In the genomic region with DNA sequence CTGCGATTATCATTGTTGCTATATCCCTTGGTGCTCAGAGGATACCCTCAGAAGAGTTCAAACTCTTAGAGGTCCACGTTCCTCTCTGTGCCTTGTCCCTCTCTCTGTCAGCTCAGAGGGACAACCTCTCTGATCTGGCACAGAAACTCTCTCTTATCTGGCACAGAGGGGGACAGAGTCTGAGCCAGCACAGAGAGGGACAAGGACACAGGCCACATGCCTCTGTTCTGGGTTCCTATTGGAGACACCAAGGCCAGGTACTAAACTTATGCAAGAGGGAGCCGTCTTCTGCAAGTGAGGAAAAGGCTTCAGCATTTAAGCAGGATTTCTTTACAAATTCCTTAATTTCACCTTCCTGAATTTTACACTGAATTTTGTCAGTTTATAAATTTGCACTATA, we compare ENCODE assay signal across 19 cellular contexts.
A peak's percentile ranks its signal among the peaks of the same experiment; 100 is the strongest.
DNase-seq lines count a peak whose midpoint lies in the region; ATAC-seq, FAIRE-seq and TF ChIP-seq lines count a peak whose summit lies in the region.
"Had no signal": no experiment of that assay in that cellular context is flagged by ENCODE, and none has a peak within 500 bp of the region (broad histone marks: within the 10 kb centered on the region; RNA-seq: fewer than 3 reads in every experiment).

No MANE protein-coding gene starts in this region.

- no peak for TF ChIP-seq EP300 in HepG2 (IDR thresholded peaks at IDR 0.05; ENCODE audit: low read depth in 2 of 2, low read length in 2 of 2)
- no peak for TF ChIP-seq EP300 in HepG2 (CRISPR knock-in tag; IDR thresholded peaks at IDR 0.05; ENCODE audit: borderline replicate concordance)

- H3K27me3 ChIP-seq in liver (ENCODE audit: control insufficient read depth in 4 of 4, insufficient read depth in 4 of 4, low read length in 3 of 4) (no peaks in the 10 kb centered on the region), HepG2 (ENCODE audit: control insufficient read depth in 1 of 2, insufficient read depth in 2 of 2, low read length in 2 of 2) (no peaks in the 10 kb centered on the region), right lobe of liver (no peaks in the 10 kb centered on the region)
- H3K27me3 ChIP-seq: BLaER1 treated with 17β-estradiol and CSF1 and Interleukin-3, amounts not matched to agents 10 nM and 100 nM had no signal

- H3K4me1 ChIP-seq in liver (ENCODE audit: control insufficient read depth in 4 of 4, insufficient read depth in 4 of 4, low read length in 3 of 4) = peaks cover 0 to 34% (median 11%) of the 10 kb centered on the region in 4 donors
- H3K4me1 ChIP-seq in HepG2 (ENCODE audit: insufficient read depth, low read length) = no peaks in the 10 kb centered on the region
- peaks cover 0 to 25% (median 5%) of the 10 kb centered on the region in 4 donors for H3K4me1 ChIP-seq in right lobe of liver
- H3K4me1 ChIP-seq: BLaER1 treated with 17β-estradiol and CSF1 and Interleukin-3, amounts not matched to agents 10 nM and 100 nM had no signal

- H3K4me3 Mint-ChIP-seq in neural crest cell = no peak overlapping the region
- H3K4me3 Mint-ChIP-seq: B cell; CD8-positive, alpha-beta T cell; HFFc6 had no signal

- H3K27me3 Mint-ChIP-seq in neural crest cell (ENCODE audit: low read depth) = peaks cover 22% of the 10 kb centered on the region
- H3K27me3 Mint-ChIP-seq: B cell had no signal

- in situ Hi-C loops in HepG2 (cut with HindIII; ENCODE audit: extremely low pct_ligation_motif_present, low pct_unique_long_range_greater_than_20kb) = loop anchor here (5.0 kb wide), 1 partner anchor 164 kb away; no protein-coding TSS in a partner anchor

- no peak overlapping the region for H3K4me2 ChIP-seq in HepG2 (ENCODE audit: low read depth, low read length)
- H3K4me2 ChIP-seq: BLaER1 treated with 17β-estradiol and CSF1 and Interleukin-3, amounts not matched to agents 10 nM and 100 nM had no signal

- no peaks in the 10 kb centered on the region for H3K79me2 ChIP-seq in HepG2 (ENCODE audit: insufficient read depth, low read length)

- no peak overlapping the region for H2AFZ ChIP-seq in HepG2 (ENCODE audit: low read length)
- H2AFZ ChIP-seq: GM23248 had no signal

- H3K9ac ChIP-seq in liver (ENCODE audit: low read depth in 1 of 2, low read length in 2 of 2) (no peak overlapping the region), HepG2 (ENCODE audit: insufficient read depth, low read depth, low read length) (no peak overlapping the region)
- H3K9ac ChIP-seq: BLaER1 treated with 17β-estradiol and CSF1 and Interleukin-3, amounts not matched to agents 10 nM and 100 nM; GM23248 had no signal

- no peak for DNase-seq in HepG2 (ENCODE audit: low spot score)
- DNase-seq in right lobe of liver = peak; percentile 19 to 74 (median 61)
- no peak for DNase-seq in neural crest cell (ENCODE audit: low read depth, low spot score)
- no peak for DNase-seq in HCEC 1CT
- DNase-seq in Ammon's horn (ENCODE audit: low spot score) = no peak
- DNase-seq: 8988T; Calu3; CD8-positive, alpha-beta T cell; GF-D8; GM23248; HFFc6 had no signal

- no TSS peak for BruUV-seq in HepG2 (replicated peaks; lab: Mats Ljungman, UMichigan)

- H3K27ac Mint-ChIP-seq in neural crest cell (ENCODE audit: unreplicated experiment) = peak overlapping the region; percentile 7
- H3K27ac Mint-ChIP-seq: B cell; CD8-positive, alpha-beta T cell; HFFc6 had no signal

- TF ChIP-seq RAD21 in liver (IDR thresholded peaks at IDR 0.05) (no peak), HepG2 (CRISPR knock-in tag; IDR thresholded peaks at IDR 0.05) (no peak)

- ATAC-seq in HepG2 (no peak), right lobe of liver (peak; percentile 42 to 71 (median 70)), GM18520 (IDR thresholded peaks at IDR 0.05; ENCODE audit: unreplicated experiment) (no peak), HG03139 (IDR thresholded peaks at IDR 0.05; ENCODE audit: unreplicated experiment) (no peak)
- ATAC-seq: CD8-positive, alpha-beta T cell; HCT116 had no signal

- intact Hi-C loops in HepG2 (cut with micrococcal nuclease; ENCODE audit: unreplicated experiment) (no loop called here), right lobe of liver (cut with DNase I) (loop anchor here in 1 of 2 donors (10.0 kb wide), 1 partner anchor 167 kb away; no protein-coding TSS in a partner anchor)

- 47% methylated on average over 3 of the region's 3 CpGs for WGBS in liver
- WGBS in HepG2 (ENCODE audit: low lambda C conversion rate) = 0% methylated on average over 3 of the region's 3 CpGs
- WGBS in right lobe of liver (ENCODE audit: insufficient coverage, low coverage, low lambda C conversion rate, missing lambda C conversion rate) = 36% methylated on average over 3 of the region's 3 CpGs

- CTCF ChIA-PET in HepG2 (lab: Yijun Ruan, JAX; ENCODE audit: low intra/inter-chr PET ratio, low total read pairs) = interaction anchor here (0.7 to 0.9 kb wide), 2 partner anchors 166 to 179 kb away, joined by 3 to 4 read pairs; no protein-coding TSS in a partner anchor

- H3K27ac ChIP-seq in liver (ENCODE audit: low read depth in 1 of 2, low read length in 2 of 2) = no peak overlapping the region
- H3K27ac ChIP-seq in HepG2 (ENCODE audit: extremely low read length, insufficient read depth, low read length) = no peak overlapping the region
- peak overlapping the region in 2 of 3 donors; percentile 34 to 36 for H3K27ac ChIP-seq in right lobe of liver
- H3K27ac ChIP-seq: BLaER1 treated with 17β-estradiol and CSF1 and Interleukin-3, amounts not matched to agents 10 nM and 100 nM; GM23248 had no signal

- peaks cover 6% of the 10 kb centered on the region for H3K4me1 Mint-ChIP-seq in neural crest cell
- H3K4me1 Mint-ChIP-seq: B cell had no signal

- no peaks in the 10 kb centered on the region for H3K9me3 ChIP-seq in liver (ENCODE audit: control insufficient read depth in 4 of 4, low read length in 3 of 4)
- peaks cover 9% of the 10 kb centered on the region; the same call in 1 of the 2 replicates for H3K9me3 ChIP-seq in HepG2 (ENCODE audit: low read length)
- no peaks in the 10 kb centered on the region for H3K9me3 ChIP-seq in right lobe of liver

- H4K20me1 ChIP-seq in HepG2 (ENCODE audit: insufficient read depth, low read length) = no peaks in the 10 kb centered on the region
- H4K20me1 ChIP-seq: BLaER1 treated with 17β-estradiol and CSF1 and Interleukin-3, amounts not matched to agents 10 nM and 100 nM had no signal

- H3K4me3 ChIP-seq in liver (ENCODE audit: low read depth in 1 of 3, low read length in 3 of 3) (no peak overlapping the region), HepG2 (replicated peaks in 1 of 3; ENCODE audit: insufficient read depth in 1 of 3, low read depth in 2 of 3, low read length in 3 of 3) (no peak overlapping the region), right lobe of liver (no peak overlapping the region)
- H3K4me3 ChIP-seq: BLaER1 treated with 17β-estradiol and CSF1 and Interleukin-3, amounts not matched to agents 10 nM and 100 nM; GM23248 had no signal

- TF ChIP-seq CTCF in liver (IDR thresholded peaks at IDR 0.05; ENCODE audit: low read depth, low read length, missing input control) = no peak
- no peak for TF ChIP-seq CTCF in HepG2 (CRISPR knock-in tag; IDR thresholded peaks at IDR 0.05)
- TF ChIP-seq CTCF in right lobe of liver (IDR thresholded peaks at IDR 0.05) = no peak
- TF ChIP-seq CTCF in neural crest cell (conservative IDR thresholded peaks at IDR 0.05) = no peak

- POLR2A ChIA-PET in HepG2 (lab: Yijun Ruan, JAX) = no interaction called here

- no peaks in the 10 kb centered on the region for H3K36me3 Mint-ChIP-seq in neural crest cell (ENCODE audit: low read depth)
- H3K36me3 Mint-ChIP-seq: CD8-positive, alpha-beta T cell had no signal

- H3K36me3 ChIP-seq in liver (ENCODE audit: control insufficient read depth in 4 of 4, insufficient read depth in 3 of 4, low read depth in 1 of 4, low read length in 3 of 4) (no peaks in the 10 kb centered on the region), HepG2 (replicated peaks in 1 of 2; ENCODE audit: control insufficient read depth in 1 of 2, insufficient read depth in 2 of 2, low read length in 2 of 2) (no peaks in the 10 kb centered on the region), right lobe of liver (no peaks in the 10 kb centered on the region)
- H3K36me3 ChIP-seq: BLaER1 treated with 17β-estradiol and CSF1 and Interleukin-3, amounts not matched to agents 10 nM and 100 nM had no signal

- TF ChIP-seq POLR2A in HepG2 (IDR thresholded peaks at IDR 0.05; ENCODE audit: insufficient read depth in 1 of 2, low read depth in 2 of 2, low read length in 2 of 2) (no peak), right lobe of liver (IDR thresholded peaks at IDR 0.05) (no peak)

- peaks cover under 1% of the 10 kb centered on the region for H3K9me3 Mint-ChIP-seq in neural crest cell
- H3K9me3 Mint-ChIP-seq: HFFc6 had no signal

- no peak for FAIRE-seq in HepG2 (lab: Jason Lieb, UNC)
- FAIRE-seq: GM19239, H54 had no signal

TF ChIP-seq in liver, 16 proteins besides CTCF, POLR2A, EP300 and RAD21 (continues in another document):
- TF ChIP-seq RXRA (IDR thresholded peaks at IDR 0.05) (peak in 1 of 2 donors; percentile 49), TAF1 (conservative IDR thresholded peaks at IDR 0.05) (no peak)

TF ChIP-seq in HepG2, 621 proteins besides CTCF, POLR2A, EP300 and RAD21:
- TF ChIP-seq MIER3 (CRISPR knock-in tag; IDR thresholded peaks at IDR 0.05; ENCODE audit: borderline replicate concordance) (no peak), KMT2B (CRISPR knock-in tag; IDR thresholded peaks at IDR 0.05) (no peak), KAT8 (CRISPR knock-in tag; IDR thresholded peaks at IDR 0.05) (no peak), NKX3-1 (CRISPR knock-in tag; IDR thresholded peaks at IDR 0.05) (no peak), HNRNPK (IDR thresholded peaks at IDR 0.05; ENCODE audit: low read depth, low read length, poor library complexity, severe bottlenecking) (no peak)
- TF ChIP-seq, protein P1, sequence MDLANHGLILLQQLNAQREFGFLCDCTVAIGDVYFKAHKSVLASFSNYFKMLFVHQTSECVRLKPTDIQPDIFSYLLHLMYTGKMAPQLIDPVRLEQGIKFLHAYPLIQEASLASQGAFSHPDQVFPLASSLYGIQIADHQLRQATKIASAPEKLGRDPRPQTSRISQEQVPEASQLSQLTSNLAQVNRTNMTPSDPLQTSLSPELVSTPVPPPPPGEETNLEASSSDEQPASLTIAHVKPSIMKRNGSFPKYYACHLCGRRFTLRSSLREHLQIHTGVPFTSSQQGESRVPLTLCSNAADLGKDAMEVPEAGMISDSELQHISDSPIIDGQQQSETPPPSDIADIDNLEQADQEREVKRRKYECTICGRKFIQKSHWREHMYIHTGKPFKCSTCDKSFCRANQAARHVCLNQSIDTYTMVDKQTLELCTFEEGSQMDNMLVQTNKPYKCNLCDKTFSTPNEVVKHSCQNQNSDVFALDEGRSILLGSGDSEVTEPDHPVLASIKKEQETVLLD (CRISPR knock-in tag; IDR thresholded peaks at IDR 0.05; ENCODE audit: low read depth) = no peak

Comparison
In these comparisons a context has a peak if more than half of its experiments do, and no peak if none do; other contexts are left out.
1. H3K27ac ChIP-seq: peak in right lobe of liver (2 of 3); none in liver (0 of 2) and HepG2 (single experiment).
2. ATAC-seq: peak in right lobe of liver (4 of 4); none in HepG2 (single experiment), GM18520 (single experiment) and HG03139 (single experiment).
3. DNase-seq: peak in right lobe of liver (3 of 3); none in HepG2 (single experiment), neural crest cell (single experiment), HCEC 1CT (single experiment) and Ammon's horn (single experiment).